1 cellular context compared by ENCODE assay signal in the genomic region with DNA sequence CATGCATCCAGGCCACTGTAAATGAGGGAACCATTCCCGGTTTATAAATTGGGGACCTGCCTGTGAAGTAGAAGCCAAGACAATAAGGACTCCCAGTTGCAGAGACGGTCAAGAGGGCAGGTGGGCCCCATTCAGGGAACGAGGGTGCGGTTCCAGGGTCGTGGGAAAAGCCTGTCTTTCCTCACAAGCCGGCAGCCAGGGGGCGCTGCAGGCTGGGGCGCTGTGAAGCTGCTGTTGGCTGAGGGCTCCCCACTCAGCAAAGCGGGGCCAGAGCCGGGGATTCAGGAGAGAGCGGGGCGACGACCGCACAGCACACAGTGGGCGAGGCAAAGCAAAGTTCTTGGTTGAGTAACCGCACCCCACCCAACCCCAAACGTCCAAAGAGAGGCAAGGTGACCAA.
TF ChIP-seq lines count a peak whose summit lies in the region.

No MANE protein-coding gene starts in this region.

TF ChIP-seq in WTC11, 78 proteins besides CTCF, POLR2A, EP300 and RAD21 (continued from another document):
- TF ChIP-seq, protein P1, sequence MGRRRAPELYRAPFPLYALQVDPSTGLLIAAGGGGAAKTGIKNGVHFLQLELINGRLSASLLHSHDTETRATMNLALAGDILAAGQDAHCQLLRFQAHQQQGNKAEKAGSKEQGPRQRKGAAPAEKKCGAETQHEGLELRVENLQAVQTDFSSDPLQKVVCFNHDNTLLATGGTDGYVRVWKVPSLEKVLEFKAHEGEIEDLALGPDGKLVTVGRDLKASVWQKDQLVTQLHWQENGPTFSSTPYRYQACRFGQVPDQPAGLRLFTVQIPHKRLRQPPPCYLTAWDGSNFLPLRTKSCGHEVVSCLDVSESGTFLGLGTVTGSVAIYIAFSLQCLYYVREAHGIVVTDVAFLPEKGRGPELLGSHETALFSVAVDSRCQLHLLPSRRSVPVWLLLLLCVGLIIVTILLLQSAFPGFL (CRISPR knock-in tag; IDR thresholded peaks at IDR 0.05; ENCODE audit: borderline replicate concordance) = no peak
- TF ChIP-seq, protein P2, sequence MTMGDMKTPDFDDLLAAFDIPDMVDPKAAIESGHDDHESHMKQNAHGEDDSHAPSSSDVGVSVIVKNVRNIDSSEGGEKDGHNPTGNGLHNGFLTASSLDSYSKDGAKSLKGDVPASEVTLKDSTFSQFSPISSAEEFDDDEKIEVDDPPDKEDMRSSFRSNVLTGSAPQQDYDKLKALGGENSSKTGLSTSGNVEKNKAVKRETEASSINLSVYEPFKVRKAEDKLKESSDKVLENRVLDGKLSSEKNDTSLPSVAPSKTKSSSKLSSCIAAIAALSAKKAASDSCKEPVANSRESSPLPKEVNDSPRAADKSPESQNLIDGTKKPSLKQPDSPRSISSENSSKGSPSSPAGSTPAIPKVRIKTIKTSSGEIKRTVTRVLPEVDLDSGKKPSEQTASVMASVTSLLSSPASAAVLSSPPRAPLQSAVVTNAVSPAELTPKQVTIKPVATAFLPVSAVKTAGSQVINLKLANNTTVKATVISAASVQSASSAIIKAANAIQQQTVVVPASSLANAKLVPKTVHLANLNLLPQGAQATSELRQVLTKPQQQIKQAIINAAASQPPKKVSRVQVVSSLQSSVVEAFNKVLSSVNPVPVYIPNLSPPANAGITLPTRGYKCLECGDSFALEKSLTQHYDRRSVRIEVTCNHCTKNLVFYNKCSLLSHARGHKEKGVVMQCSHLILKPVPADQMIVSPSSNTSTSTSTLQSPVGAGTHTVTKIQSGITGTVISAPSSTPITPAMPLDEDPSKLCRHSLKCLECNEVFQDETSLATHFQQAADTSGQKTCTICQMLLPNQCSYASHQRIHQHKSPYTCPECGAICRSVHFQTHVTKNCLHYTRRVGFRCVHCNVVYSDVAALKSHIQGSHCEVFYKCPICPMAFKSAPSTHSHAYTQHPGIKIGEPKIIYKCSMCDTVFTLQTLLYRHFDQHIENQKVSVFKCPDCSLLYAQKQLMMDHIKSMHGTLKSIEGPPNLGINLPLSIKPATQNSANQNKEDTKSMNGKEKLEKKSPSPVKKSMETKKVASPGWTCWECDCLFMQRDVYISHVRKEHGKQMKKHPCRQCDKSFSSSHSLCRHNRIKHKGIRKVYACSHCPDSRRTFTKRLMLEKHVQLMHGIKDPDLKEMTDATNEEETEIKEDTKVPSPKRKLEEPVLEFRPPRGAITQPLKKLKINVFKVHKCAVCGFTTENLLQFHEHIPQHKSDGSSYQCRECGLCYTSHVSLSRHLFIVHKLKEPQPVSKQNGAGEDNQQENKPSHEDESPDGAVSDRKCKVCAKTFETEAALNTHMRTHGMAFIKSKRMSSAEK (CRISPR knock-in tag; IDR thresholded peaks at IDR 0.05; ENCODE audit: borderline replicate concordance) = no peak
- TF ChIP-seq, protein P3, sequence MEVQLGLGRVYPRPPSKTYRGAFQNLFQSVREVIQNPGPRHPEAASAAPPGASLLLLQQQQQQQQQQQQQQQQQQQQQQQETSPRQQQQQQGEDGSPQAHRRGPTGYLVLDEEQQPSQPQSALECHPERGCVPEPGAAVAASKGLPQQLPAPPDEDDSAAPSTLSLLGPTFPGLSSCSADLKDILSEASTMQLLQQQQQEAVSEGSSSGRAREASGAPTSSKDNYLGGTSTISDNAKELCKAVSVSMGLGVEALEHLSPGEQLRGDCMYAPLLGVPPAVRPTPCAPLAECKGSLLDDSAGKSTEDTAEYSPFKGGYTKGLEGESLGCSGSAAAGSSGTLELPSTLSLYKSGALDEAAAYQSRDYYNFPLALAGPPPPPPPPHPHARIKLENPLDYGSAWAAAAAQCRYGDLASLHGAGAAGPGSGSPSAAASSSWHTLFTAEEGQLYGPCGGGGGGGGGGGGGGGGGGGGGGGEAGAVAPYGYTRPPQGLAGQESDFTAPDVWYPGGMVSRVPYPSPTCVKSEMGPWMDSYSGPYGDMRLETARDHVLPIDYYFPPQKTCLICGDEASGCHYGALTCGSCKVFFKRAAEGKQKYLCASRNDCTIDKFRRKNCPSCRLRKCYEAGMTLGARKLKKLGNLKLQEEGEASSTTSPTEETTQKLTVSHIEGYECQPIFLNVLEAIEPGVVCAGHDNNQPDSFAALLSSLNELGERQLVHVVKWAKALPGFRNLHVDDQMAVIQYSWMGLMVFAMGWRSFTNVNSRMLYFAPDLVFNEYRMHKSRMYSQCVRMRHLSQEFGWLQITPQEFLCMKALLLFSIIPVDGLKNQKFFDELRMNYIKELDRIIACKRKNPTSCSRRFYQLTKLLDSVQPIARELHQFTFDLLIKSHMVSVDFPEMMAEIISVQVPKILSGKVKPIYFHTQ (CRISPR knock-in tag; IDR thresholded peaks at IDR 0.05) = no peak
- TF ChIP-seq, protein P4, sequence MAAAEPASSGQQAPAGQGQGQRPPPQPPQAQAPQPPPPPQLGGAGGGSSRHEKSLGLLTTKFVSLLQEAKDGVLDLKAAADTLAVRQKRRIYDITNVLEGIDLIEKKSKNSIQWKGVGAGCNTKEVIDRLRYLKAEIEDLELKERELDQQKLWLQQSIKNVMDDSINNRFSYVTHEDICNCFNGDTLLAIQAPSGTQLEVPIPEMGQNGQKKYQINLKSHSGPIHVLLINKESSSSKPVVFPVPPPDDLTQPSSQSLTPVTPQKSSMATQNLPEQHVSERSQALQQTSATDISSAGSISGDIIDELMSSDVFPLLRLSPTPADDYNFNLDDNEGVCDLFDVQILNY (CRISPR knock-in tag; IDR thresholded peaks at IDR 0.05) = no peak
